ENCODE assay signal across 1 cellular context in genomic region chrX:55160685-55161552, GRCh38.
TF ChIP-seq lines count a peak whose summit lies in the region.

No MANE protein-coding gene starts in this region.

TF ChIP-seq in HepG2, 621 proteins besides CTCF, POLR2A, EP300 and RAD21 (continued from another document and continues in another):
- TF ChIP-seq DRAP1 (CRISPR knock-in tag; IDR thresholded peaks at IDR 0.05), result no peak
- TF ChIP-seq PATZ1 (CRISPR knock-in tag; IDR thresholded peaks at IDR 0.05), result 0 out of 2 replicates have a peak, but pooled peaks have one; percentile 11
- TF ChIP-seq ZIK1 (CRISPR knock-in tag; IDR thresholded peaks at IDR 0.05; ENCODE audit: borderline replicate concordance, low read depth), result no peak
- TF ChIP-seq PAX8 (CRISPR knock-in tag; IDR thresholded peaks at IDR 0.05; ENCODE audit: borderline replicate concordance), result no peak
- peak; percentile 29; the same call in 1 of the 2 replicates for TF ChIP-seq ZNF350 (CRISPR knock-in tag; IDR thresholded peaks at IDR 0.05; ENCODE audit: borderline replicate concordance, low read depth)
- TF ChIP-seq ZBTB14 (CRISPR knock-in tag; IDR thresholded peaks at IDR 0.05), result no peak
- no peak for TF ChIP-seq NCOA1 (CRISPR knock-in tag; IDR thresholded peaks at IDR 0.05)
- TF ChIP-seq ZNF292 (CRISPR knock-in tag; IDR thresholded peaks at IDR 0.05; ENCODE audit: borderline replicate concordance, low read depth), result no peak
- no peak for TF ChIP-seq ZHX1 (CRISPR knock-in tag; IDR thresholded peaks at IDR 0.05; ENCODE audit: low read depth)
- peak; percentile 95 for TF ChIP-seq HINFP (CRISPR knock-in tag; IDR thresholded peaks at IDR 0.05; ENCODE audit: low read depth)
- TF ChIP-seq NFRKB (IDR thresholded peaks at IDR 0.05), result no peak
- peak; percentile 85; the same call in 1 of the 2 replicates for TF ChIP-seq GATAD1 (CRISPR knock-in tag; IDR thresholded peaks at IDR 0.05)
- no peak for TF ChIP-seq AKAP8 (CRISPR knock-in tag; IDR thresholded peaks at IDR 0.05)
- TF ChIP-seq XBP1 (CRISPR knock-in tag; IDR thresholded peaks at IDR 0.05), result no peak
- TF ChIP-seq HOXD1 (CRISPR knock-in tag; IDR thresholded peaks at IDR 0.05), result 0 out of 2 replicates have a peak, but pooled peaks have one; percentile 31
- no peak for TF ChIP-seq CEBPZ (IDR thresholded peaks at IDR 0.05; ENCODE audit: low read length)
- TF ChIP-seq IRF1 (CRISPR knock-in tag; IDR thresholded peaks at IDR 0.05; ENCODE audit: low read depth), result no peak
- no peak for TF ChIP-seq BRD4 (CRISPR knock-in tag; IDR thresholded peaks at IDR 0.05)
- no peak for TF ChIP-seq ZHX2 (IDR thresholded peaks at IDR 0.05; ENCODE audit: low read depth)
- no peak for TF ChIP-seq ZHX2 (CRISPR knock-in tag; IDR thresholded peaks at IDR 0.05; ENCODE audit: borderline replicate concordance)
- no peak for TF ChIP-seq ZNF260 (CRISPR knock-in tag; IDR thresholded peaks at IDR 0.05; ENCODE audit: borderline replicate concordance, low read depth)
- TF ChIP-seq SAP130 (CRISPR knock-in tag; IDR thresholded peaks at IDR 0.05; ENCODE audit: low read depth), result peak; percentile 63
- peak; percentile 59; the same call in 1 of the 2 replicates for TF ChIP-seq SIN3A (IDR thresholded peaks at IDR 0.05; ENCODE audit: borderline replicate concordance, low read depth, low read length)
- no peak for TF ChIP-seq ZSCAN30 (CRISPR knock-in tag; IDR thresholded peaks at IDR 0.05)
- TF ChIP-seq PHF21A (CRISPR knock-in tag; IDR thresholded peaks at IDR 0.05), result no peak
- peak; percentile 84 for TF ChIP-seq POLR2G (IDR thresholded peaks at IDR 0.05; ENCODE audit: low read depth, low read length)
- TF ChIP-seq TAF15 (IDR thresholded peaks at IDR 0.05; ENCODE audit: low read depth, low read length, poor library complexity, severe bottlenecking), result no peak
- TF ChIP-seq GMEB1 (CRISPR knock-in tag; IDR thresholded peaks at IDR 0.05; ENCODE audit: borderline replicate concordance), result peak; percentile 72; the same call in 1 of the 2 replicates
- 0 out of 2 replicates have a peak, but pooled peaks have one; percentile 50 for TF ChIP-seq DNMT1 (CRISPR knock-in tag; IDR thresholded peaks at IDR 0.05)
- TF ChIP-seq ZNF468 (CRISPR knock-in tag; IDR thresholded peaks at IDR 0.05), result no peak
- TF ChIP-seq MYC (CRISPR knock-in tag; IDR thresholded peaks at IDR 0.05; ENCODE audit: borderline replicate concordance), result peak; percentile 44; the same call in 1 of the 2 replicates
- TF ChIP-seq ZBTB10 (CRISPR knock-in tag; IDR thresholded peaks at IDR 0.05; ENCODE audit: borderline replicate concordance), result no peak
